14 cellular contexts compared by ENCODE assay signal in the genomic region with DNA sequence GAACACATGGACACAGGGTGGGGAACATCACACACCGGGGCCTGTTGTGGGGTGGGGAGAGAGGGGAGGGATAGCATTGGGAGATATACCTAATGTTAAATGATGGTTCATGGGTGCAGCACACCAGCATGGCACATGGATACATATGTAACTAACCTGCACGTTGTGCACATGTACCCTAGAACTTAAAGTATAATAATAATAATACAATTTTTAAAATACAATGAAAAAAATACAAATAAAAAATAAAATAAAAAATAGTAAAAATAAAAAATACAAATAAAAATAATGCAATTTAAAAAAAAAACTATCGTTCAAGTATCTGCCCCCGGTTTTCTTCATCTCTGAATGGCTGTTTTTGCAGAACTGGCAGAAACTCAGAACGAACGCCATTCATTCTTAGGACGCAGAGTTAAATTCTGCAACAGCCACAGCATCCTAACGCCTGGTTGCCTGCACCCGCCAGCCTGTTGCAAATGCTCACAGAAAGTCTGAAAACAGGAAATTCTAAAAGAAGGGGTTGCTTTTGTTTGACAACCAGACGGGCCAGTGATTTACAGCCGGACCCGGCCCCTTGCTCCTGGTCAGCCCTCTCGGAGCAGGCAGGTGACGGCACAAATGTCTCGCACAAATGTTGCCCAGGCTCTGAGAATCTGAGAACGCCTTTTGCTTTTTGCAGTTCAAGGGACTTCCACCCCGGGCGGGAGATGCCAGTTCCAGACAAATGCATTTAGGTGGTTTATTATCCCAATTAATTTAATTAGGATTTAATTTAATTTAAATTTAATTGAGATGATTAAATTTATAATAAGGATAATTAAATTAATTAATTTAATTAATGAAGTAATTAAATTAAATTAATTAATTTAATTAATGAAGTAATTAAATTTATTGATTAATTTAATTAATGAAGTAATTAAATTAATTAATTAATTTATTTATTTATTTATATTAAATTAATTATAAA. TPM values are rescaled to one million over a fixed set of nuclear protein-coding genes. Genes with fewer than 3 reads are reported as not detected.
DNase-seq lines count a peak whose midpoint lies in the region; ATAC-seq, FAIRE-seq and TF ChIP-seq lines count a peak whose summit lies in the region.
"Had no signal": no experiment of that assay in that cellular context is flagged by ENCODE, and none has a peak within 500 bp of the region (broad histone marks: within the 10 kb centered on the region; RNA-seq: fewer than 3 reads in every experiment).

No MANE protein-coding gene starts in this region.

- peaks cover under 1% of the 10 kb centered on the region for H3K9me3 Mint-ChIP-seq in activated CD8-positive, alpha-beta T cell treated with anti-CD3 and anti-CD28 coated beads for 36 hours

- no peaks in the 10 kb centered on the region for H3K36me3 ChIP-seq in BLaER1 treated with 17β-estradiol and CSF1 and Interleukin-3, amounts not matched to agents 10 nM and 100 nM
- H3K36me3 ChIP-seq in HepG2 (replicated peaks in 1 of 2; ENCODE audit: control insufficient read depth in 1 of 2, insufficient read depth in 2 of 2, low read length in 2 of 2) (no peaks in the 10 kb centered on the region), Karpas-422 (ENCODE audit: insufficient read depth, low read length) (no peaks in the 10 kb centered on the region)
- H3K36me3 ChIP-seq: HAP-1, heart left ventricle had no signal

- no peaks in the 10 kb centered on the region for H3K79me2 ChIP-seq in HepG2 (ENCODE audit: insufficient read depth, low read length)
- no peaks in the 10 kb centered on the region for H3K79me2 ChIP-seq in Karpas-422 (ENCODE audit: low read length)

- TF ChIP-seq EP300 in HepG2 (IDR thresholded peaks at IDR 0.05; ENCODE audit: low read depth in 2 of 2, low read length in 2 of 2) (no peak), HepG2 (CRISPR knock-in tag; IDR thresholded peaks at IDR 0.05; ENCODE audit: borderline replicate concordance) (no peak)

- TF ChIP-seq CTCF in GM12865 (IDR thresholded peaks at IDR 0.05; ENCODE audit: insufficient read depth, low read depth, low read length, missing control alignments) (no peak), HepG2 (CRISPR knock-in tag; IDR thresholded peaks at IDR 0.05) (no peak), D721Med (IDR thresholded peaks at IDR 0.05; ENCODE audit: insufficient read depth, missing control alignments) (no peak)
- TF ChIP-seq CTCF in activated CD8-positive, alpha-beta T cell treated with anti-CD3 and anti-CD28 coated beads for 36 hours (IDR thresholded peaks at IDR 0.05), result no peak

- no TSS peak for BruUV-seq in HepG2 (replicated peaks; lab: Mats Ljungman, UMichigan)

- peak overlapping the region in 3 of 11 experiments; percentile 22 to 41 (median 25); a peak in 6 of 22 replicates for H3K9ac ChIP-seq in BLaER1 treated with 17β-estradiol and CSF1 and Interleukin-3, amounts not matched to agents 10 nM and 100 nM
- H3K9ac ChIP-seq in HepG2 (ENCODE audit: insufficient read depth, low read depth, low read length) (no peak overlapping the region), Karpas-422 (ENCODE audit: low read length) (no peak overlapping the region)

- H3K9me2 ChIP-seq in Karpas-422 (replicated peaks; ENCODE audit: insufficient read depth, low read length), result no peaks in the 10 kb centered on the region

- WGBS in HepG2 (ENCODE audit: low lambda C conversion rate), result 41% methylated on average over 18 of the region's 18 CpGs

- H3K4me1 ChIP-seq in BLaER1 treated with 17β-estradiol and CSF1 and Interleukin-3, amounts not matched to agents 10 nM and 100 nM, result peaks cover 4 to 27% (median 19%) of the 10 kb centered on the region in 10 experiments; a peak in 17 of 20 replicates
- H3K4me1 ChIP-seq in HepG2 (ENCODE audit: insufficient read depth, low read length) (no peaks in the 10 kb centered on the region), Karpas-422 (ENCODE audit: low read length) (no peaks in the 10 kb centered on the region)
- H3K4me1 ChIP-seq: HAP-1, heart left ventricle had no signal

- H3K4me2 ChIP-seq in BLaER1 treated with 17β-estradiol and CSF1 and Interleukin-3, amounts not matched to agents 10 nM and 100 nM, result peak overlapping the region; percentile 55 to 84 (median 75); a peak in 21 of 22 replicates
- H3K4me2 ChIP-seq in HepG2 (ENCODE audit: low read depth, low read length), result no peak overlapping the region
- H3K4me2 ChIP-seq in Karpas-422 (ENCODE audit: low read depth, low read length, poor library complexity, severe bottlenecking), result no peak overlapping the region

- peak overlapping the region in 3 of 11 experiments; percentile 16 to 40 (median 32); a peak in 3 of 22 replicates for H3K27ac ChIP-seq in BLaER1 treated with 17β-estradiol and CSF1 and Interleukin-3, amounts not matched to agents 10 nM and 100 nM
- no peak overlapping the region for H3K27ac ChIP-seq in HepG2 (ENCODE audit: extremely low read length, insufficient read depth, low read length)
- H3K27ac ChIP-seq in Karpas-422 (ENCODE audit: low read length), result no peak overlapping the region
- H3K27ac ChIP-seq: heart left ventricle had no signal

- no peak overlapping the region for H3K4me3 Mint-ChIP-seq in activated CD8-positive, alpha-beta T cell treated with anti-CD3 and anti-CD28 coated beads for 36 hours
- H3K4me3 Mint-ChIP-seq: activated naive CD8-positive, alpha-beta T cell treated with anti-CD3 and anti-CD28 coated beads for 36 hours had no signal

- intact Hi-C loops in activated CD8-positive, alpha-beta T cell treated with anti-CD3 and anti-CD28 coated beads for 36 hours (cut with micrococcal nuclease), result no loop called here
- intact Hi-C loops in HepG2 (cut with micrococcal nuclease; ENCODE audit: unreplicated experiment), result no loop called here

- in situ Hi-C loops in HepG2 (cut with HindIII; ENCODE audit: extremely low pct_ligation_motif_present, low pct_unique_long_range_greater_than_20kb), result no loop called here

- no peak for TF ChIP-seq RAD21 in HepG2 (CRISPR knock-in tag; IDR thresholded peaks at IDR 0.05)

- TF ChIP-seq POLR2A in HepG2 (IDR thresholded peaks at IDR 0.05; ENCODE audit: insufficient read depth in 1 of 2, low read depth in 2 of 2, low read length in 2 of 2), result no peak

- peaks cover 7% of the 10 kb centered on the region for H3K27me3 Mint-ChIP-seq in activated CD8-positive, alpha-beta T cell treated with anti-CD3 and anti-CD28 coated beads for 36 hours

- H3K27ac Mint-ChIP-seq in activated CD8-positive, alpha-beta T cell treated with anti-CD3 and anti-CD28 coated beads for 36 hours, result no peak overlapping the region
- H3K27ac Mint-ChIP-seq: activated naive CD8-positive, alpha-beta T cell treated with anti-CD3 and anti-CD28 coated beads for 36 hours had no signal

- CTCF ChIA-PET in activated CD8-positive, alpha-beta T cell treated with anti-CD3 and anti-CD28 coated beads for 36 hours (lab: Charles Lee), result no interaction called here
- CTCF ChIA-PET in HepG2 (lab: Yijun Ruan, JAX; ENCODE audit: low intra/inter-chr PET ratio, low total read pairs), result no interaction called here

- H3K36me3 Mint-ChIP-seq in activated CD8-positive, alpha-beta T cell treated with anti-CD3 and anti-CD28 coated beads for 36 hours (ENCODE audit: low read depth), result no peaks in the 10 kb centered on the region
- H3K36me3 Mint-ChIP-seq: activated naive CD8-positive, alpha-beta T cell treated with anti-CD3 and anti-CD28 coated beads for 36 hours had no signal

- no peaks in the 10 kb centered on the region for H3K9me3 ChIP-seq in BLaER1 treated with 17β-estradiol and CSF1 and Interleukin-3, amounts not matched to agents 10 nM and 100 nM (replicated peaks in 1 of 11)
- H3K9me3 ChIP-seq in HepG2 (ENCODE audit: low read length), result no peaks in the 10 kb centered on the region
- H3K9me3 ChIP-seq in Karpas-422 (ENCODE audit: low read length), result no peaks in the 10 kb centered on the region; the same call in 1 of the 2 replicates
- H3K9me3 ChIP-seq: HAP-1, heart left ventricle had no signal

- H2AFZ ChIP-seq in HepG2 (ENCODE audit: low read length), result no peak overlapping the region
- no peak overlapping the region for H2AFZ ChIP-seq in Karpas-422 (ENCODE audit: low read length)

- DNase-seq in GM12865 (ENCODE audit: low read depth) (peak; percentile 57), HepG2 (ENCODE audit: low spot score) (no peak), D721Med (ENCODE audit: insufficient read length, low spot score) (no peak), Karpas-422 (no peak), NCI-H2107 treated with DMSO at 0.1 percent for 48 hours (lab: John Stamatoyannopoulos, UW; ENCODE audit: unreplicated experiment) (no peak), NCI-H2227 treated with DMSO at 0.1 percent for 48 hours (lab: John Stamatoyannopoulos, UW) (no peak)
- DNase-seq in activated CD8-positive, alpha-beta T cell treated with anti-CD3 and anti-CD28 coated beads for 36 hours, result peak; percentile 20
- DNase-seq: activated CD4-positive, CD25-positive, alpha-beta regulatory T cell treated with anti-CD3 and anti-CD28 coated beads, Interleukin-2, amount 50 U/mL, for 72 hours; activated naive CD8-positive, alpha-beta T cell treated with anti-CD3 and anti-CD28 coated beads for 36 hours; DMS 273 treated with DMSO at 0.1 percent for 48 hours; heart left ventricle; SHP77 had no signal

- peak overlapping the region in 1 of 10 experiments; percentile 23; a peak in 4 of 20 replicates for H3K4me3 ChIP-seq in BLaER1 treated with 17β-estradiol and CSF1 and Interleukin-3, amounts not matched to agents 10 nM and 100 nM
- H3K4me3 ChIP-seq in GM12865 (ENCODE audit: low read depth, low read length), result no peak overlapping the region
- no peak overlapping the region for H3K4me3 ChIP-seq in HepG2 (replicated peaks in 1 of 3; ENCODE audit: insufficient read depth in 1 of 3, low read depth in 2 of 3, low read length in 3 of 3)
- H3K4me3 ChIP-seq in Karpas-422 (ENCODE audit: low read length), result no peak overlapping the region
- H3K4me3 ChIP-seq: HAP-1, heart left ventricle had no signal

- no peak for FAIRE-seq in HepG2 (lab: Jason Lieb, UNC)
- FAIRE-seq in D721Med (lab: Jason Lieb, UNC), result no peak

- H3K4me1 Mint-ChIP-seq in activated CD8-positive, alpha-beta T cell treated with anti-CD3 and anti-CD28 coated beads for 36 hours (ENCODE audit: low read depth), result peaks cover 14% of the 10 kb centered on the region

- POLR2A ChIA-PET in activated CD8-positive, alpha-beta T cell treated with anti-CD3 and anti-CD28 coated beads for 36 hours (lab: Charles Lee), result no interaction called here
- POLR2A ChIA-PET in HepG2 (lab: Yijun Ruan, JAX), result no interaction called here

- H3K27me3 ChIP-seq in BLaER1 treated with 17β-estradiol and CSF1 and Interleukin-3, amounts not matched to agents 10 nM and 100 nM, result no peaks in the 10 kb centered on the region
- H3K27me3 ChIP-seq in HepG2 (ENCODE audit: control insufficient read depth in 1 of 2, insufficient read depth in 2 of 2, low read length in 2 of 2) (no peaks in the 10 kb centered on the region), Karpas-422 (ENCODE audit: low read length) (no peaks in the 10 kb centered on the region)

- ATAC-seq in activated CD8-positive, alpha-beta T cell treated with anti-CD3 and anti-CD28 coated beads for 36 hours, result no peak
- ATAC-seq in HepG2, result no peak; the same call in 2 of the 3 replicates
- ATAC-seq: heart left ventricle had no signal

- no peaks in the 10 kb centered on the region for H4K20me1 ChIP-seq in BLaER1 treated with 17β-estradiol and CSF1 and Interleukin-3, amounts not matched to agents 10 nM and 100 nM
- no peaks in the 10 kb centered on the region for H4K20me1 ChIP-seq in HepG2 (ENCODE audit: insufficient read depth, low read length)
- no peaks in the 10 kb centered on the region for H4K20me1 ChIP-seq in Karpas-422 (ENCODE audit: insufficient read depth, low read depth, low read length)

RNA-seq across cellular contexts. Expression of gene CRLF2, which starts 47.8 kb away (rescaled TPM):
- total RNA-seq in activated CD8-positive, alpha-beta T cell treated with anti-CD3 and anti-CD28 coated beads for 36 hours, result under 1 TPM; 0.43 to 0.51 TPM
- total RNA-seq in HepG2 (2016; rRNA removed; fragmentation: Illumina TruSeq; extraction: Trizol), result not detected in 2 replicates
- not detected in 2 replicates for total RNA-seq in HepG2 (2016; cell fraction: cytosol; rRNA removed; fragmentation: Illumina TruSeq; extraction: Trizol; ENCODE audit: low read depth)
- not detected in 2 replicates for total RNA-seq in HepG2 (2016; cell fraction: insoluble cytoplasmic fraction; rRNA removed; fragmentation: Illumina TruSeq; extraction: Trizol)
- not detected in 2 replicates for total RNA-seq in HepG2 (2016; cell fraction: membrane; rRNA removed; fragmentation: Illumina TruSeq; extraction: Trizol)
- not detected in 2 replicates for total RNA-seq in HepG2 (2016; cell fraction: nucleus; rRNA removed; fragmentation: Illumina TruSeq; extraction: Trizol)
- 0.10 TPM in 1 of 2 replicates, not detected in the other for polyA plus RNA-seq in HepG2 (2011; rRNA removed)
- not detected in 2 replicates for polyA plus RNA-seq in HepG2 (2011; cell fraction: cytosol; rRNA removed)
- polyA plus RNA-seq in HepG2 (2011; cell fraction: nucleus; rRNA removed), result not detected in 2 replicates
- not detected in 2 replicates for polyA plus RNA-seq in HepG2 (2012)
- polyA plus RNA-seq in HepG2 (2016; cell fraction: cytosol; fragmentation: Illumina TruSeq; extraction: Trizol; ENCODE audit: low read depth), result not detected in 2 replicates
- not detected in 2 replicates for polyA plus RNA-seq in HepG2 (2016; cell fraction: insoluble cytoplasmic fraction; fragmentation: Illumina TruSeq; extraction: Trizol; ENCODE audit: low read depth)
- not detected in 2 replicates for polyA plus RNA-seq in HepG2 (2016; cell fraction: membrane; fragmentation: Illumina TruSeq; extraction: Trizol; ENCODE audit: low read depth)
- polyA plus RNA-seq in HepG2 (2016; cell fraction: nucleus; fragmentation: Illumina TruSeq; extraction: Trizol; ENCODE audit: insufficient read depth, low read depth), result not detected in 2 replicates
- 0.98 TPM in 1 of 2 replicates, not detected in the other for polyA minus RNA-seq in HepG2 (2011; rRNA and poly(A)+ RNA removed; ENCODE audit: low replicate concordance)
- not detected in 2 replicates for polyA minus RNA-seq in HepG2 (2011; cell fraction: cytosol; rRNA and poly(A)+ RNA removed)
- not detected in 2 replicates for polyA minus RNA-seq in HepG2 (2011; cell fraction: nucleus; rRNA and poly(A)+ RNA removed)
- not detected in 2 replicates for total RNA-seq in Karpas-422 (2014; rRNA removed; shearing (Covaris generic); ENCODE audit: low replicate concordance)
- polyA plus RNA-seq: heart left ventricle had no signal

Comparison
In these comparisons a context has a peak if more than half of its experiments do, and no peak if none do; other contexts are left out.
1. H3K4me2 ChIP-seq: peak in BLaER1 treated with 17β-estradiol and CSF1 and Interleukin-3, amounts not matched to agents 10 nM and 100 nM (11 of 11); none in HepG2 (single experiment) and Karpas-422 (single experiment).
2. DNase-seq: peak in GM12865 (single experiment) and activated CD8-positive, alpha-beta T cell treated with anti-CD3 and anti-CD28 coated beads for 36 hours (single experiment); none in HepG2 (single experiment), D721Med (single experiment), Karpas-422 (single experiment), NCI-H2107 treated with DMSO at 0.1 percent for 48 hours (single experiment) and NCI-H2227 treated with DMSO at 0.1 percent for 48 hours (single experiment).